Comparison of ENCODE assay signal across 12 cellular contexts in the genomic region with DNA sequence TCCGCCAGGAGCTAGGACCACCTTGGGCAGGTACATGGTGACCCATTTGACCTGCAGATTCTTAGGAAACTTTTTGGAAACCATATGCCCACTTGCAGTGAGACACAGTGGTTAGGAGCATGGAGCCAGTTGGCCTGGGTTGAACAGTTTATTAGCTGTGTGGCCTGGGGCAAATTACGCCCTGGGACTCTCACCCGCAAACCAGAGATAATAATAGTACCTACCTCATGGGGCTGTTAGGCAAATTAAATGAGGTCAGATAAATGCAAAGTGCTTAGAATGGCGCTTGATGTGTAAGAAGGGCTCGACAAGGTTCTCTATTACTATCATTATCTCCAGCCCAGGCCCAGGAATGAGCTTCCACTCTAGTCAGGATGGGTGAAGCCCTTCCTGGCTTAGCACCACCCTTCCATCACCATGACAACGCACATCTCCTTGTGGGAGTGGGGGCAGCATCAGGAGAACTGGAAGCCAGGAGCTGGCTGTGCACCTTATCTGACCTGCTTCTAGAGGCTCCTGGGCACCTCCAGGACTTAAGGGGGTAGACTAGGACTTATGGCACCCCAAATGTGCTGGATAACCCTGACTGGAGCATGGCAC. TPM values are rescaled to one million over a fixed set of nuclear protein-coding genes. Genes with fewer than 3 reads are reported as not detected.
DNase-seq lines count a peak whose midpoint lies in the region; ATAC-seq, FAIRE-seq and TF ChIP-seq lines count a peak whose summit lies in the region.
"Had no signal": no experiment of that assay in that cellular context is flagged by ENCODE, and none has a peak within 500 bp of the region (broad histone marks: within the 10 kb centered on the region; RNA-seq: fewer than 3 reads in every experiment).

No MANE protein-coding gene starts in this region.

- BruUV-seq in HepG2 (replicated peaks; lab: Mats Ljungman, UMichigan), result no TSS peak

- no peaks in the 10 kb centered on the region for H3K27me3 ChIP-seq in liver (ENCODE audit: control insufficient read depth in 4 of 4, insufficient read depth in 4 of 4, low read length in 3 of 4)
- peaks cover 9 to 53% of the 10 kb centered on the region in 2 experiments; a peak in 4 of 5 replicates for H3K27me3 ChIP-seq in HepG2 (ENCODE audit: control insufficient read depth in 1 of 2, insufficient read depth in 2 of 2, low read length in 2 of 2)
- H3K27me3 ChIP-seq in suprapubic skin, result peaks cover 6% of the 10 kb centered on the region
- peaks cover 22% of the 10 kb centered on the region for H3K27me3 ChIP-seq in CD4-positive, alpha-beta memory T cell (ENCODE audit: insufficient read depth, low read length)

- POLR2A ChIA-PET in HepG2 (lab: Yijun Ruan, JAX), result no interaction called here
- POLR2A ChIA-PET in CD4-positive, alpha-beta memory T cell (lab: Charles Lee; ENCODE audit: partially characterized antibody), result no interaction called here

- TF ChIP-seq RAD21 in liver (IDR thresholded peaks at IDR 0.05), result no peak
- TF ChIP-seq RAD21 in HepG2 (CRISPR knock-in tag; IDR thresholded peaks at IDR 0.05), result no peak

- DNase-seq in HepG2 (ENCODE audit: low spot score) (no peak), suprapubic skin (ENCODE audit: low spot score in 2 of 2) (no peak)
- no peak for DNase-seq in CD4-positive, alpha-beta memory T cell
- DNase-seq in activated CD8-positive, alpha-beta memory T cell treated with anti-CD3 and anti-CD28 coated beads for 24 hours, result no peak
- DNase-seq: activated CD4-positive, alpha-beta T cell treated with anti-CD3 and anti-CD28 coated beads for 4 hours; NCI-H1417 treated with DMSO at 0.1 percent for 48 hours; nephron progenitor cell; SIG-M5 had no signal

- no peak for TF ChIP-seq POLR2A in HepG2 (IDR thresholded peaks at IDR 0.05; ENCODE audit: insufficient read depth in 1 of 2, low read depth in 2 of 2, low read length in 2 of 2)
- 0 out of 2 replicates have a peak, but pooled peaks have one; percentile 18 for TF ChIP-seq POLR2A in Raji (IDR thresholded peaks at IDR 0.05; ENCODE audit: insufficient read depth, low read depth, low read length)
- no peak for TF ChIP-seq POLR2A in suprapubic skin (IDR thresholded peaks at IDR 0.05)

- CTCF ChIA-PET in HepG2 (lab: Yijun Ruan, JAX; ENCODE audit: low intra/inter-chr PET ratio, low total read pairs), result no interaction called here
- CTCF ChIA-PET in CD4-positive, alpha-beta memory T cell (lab: Charles Lee; ENCODE audit: partially characterized antibody), result no interaction called here

- 61% methylated on average over 6 of the region's 6 CpGs for WGBS in liver
- WGBS in HepG2 (ENCODE audit: low lambda C conversion rate), result 58% methylated on average over 5 of the region's 6 CpGs
- 50% methylated on average over 6 of the region's 6 CpGs for WGBS in suprapubic skin

- H3K27ac Mint-ChIP-seq in CD4-positive, alpha-beta memory T cell, result peak overlapping the region in 1 of 7 donors; percentile 13
- H3K27ac Mint-ChIP-seq: nephron progenitor cell had no signal

- in situ Hi-C loops in HepG2 (cut with HindIII; ENCODE audit: extremely low pct_ligation_motif_present, low pct_unique_long_range_greater_than_20kb), result no loop called here

- TF ChIP-seq EP300 in HepG2 (IDR thresholded peaks at IDR 0.05; ENCODE audit: low read depth in 2 of 2, low read length in 2 of 2), result no peak
- TF ChIP-seq EP300 in HepG2 (CRISPR knock-in tag; IDR thresholded peaks at IDR 0.05; ENCODE audit: borderline replicate concordance), result no peak
- no peak for TF ChIP-seq EP300 in suprapubic skin (IDR thresholded peaks at IDR 0.05)

- no peak overlapping the region for H3K4me2 ChIP-seq in HepG2 (ENCODE audit: low read depth, low read length)

- FAIRE-seq in HepG2 (lab: Jason Lieb, UNC), result no peak

- H3K9ac ChIP-seq in liver (ENCODE audit: low read depth in 1 of 2, low read length in 2 of 2) (no peak overlapping the region), HepG2 (ENCODE audit: insufficient read depth, low read depth, low read length) (no peak overlapping the region)

- intact Hi-C loops in HepG2 (cut with micrococcal nuclease; ENCODE audit: unreplicated experiment), result no loop called here
- intact Hi-C loops in CD4-positive, alpha-beta memory T cell (cut with micrococcal nuclease), result no loop called here

- H3K27me3 Mint-ChIP-seq in CD4-positive, alpha-beta memory T cell, result peaks cover 16 to 25% of the 10 kb centered on the region in 2 donors

- no peak overlapping the region for H2AFZ ChIP-seq in HepG2 (ENCODE audit: low read length)

- TF ChIP-seq CTCF in liver (IDR thresholded peaks at IDR 0.05; ENCODE audit: low read depth, low read length, missing input control) (no peak), HepG2 (CRISPR knock-in tag; IDR thresholded peaks at IDR 0.05) (no peak), suprapubic skin (IDR thresholded peaks at IDR 0.05) (no peak)

- H4K20me1 ChIP-seq in HepG2 (ENCODE audit: insufficient read depth, low read length), result 0 out of 2 replicates have a peak, but pooled peaks cover 4% of the 10 kb centered on the region

- H3K79me2 ChIP-seq in HepG2 (ENCODE audit: insufficient read depth, low read length), result no peaks in the 10 kb centered on the region

- no peaks in the 10 kb centered on the region for H3K9me3 ChIP-seq in liver (ENCODE audit: control insufficient read depth in 4 of 4, low read length in 3 of 4)
- H3K9me3 ChIP-seq in HepG2 (ENCODE audit: low read length), result no peaks in the 10 kb centered on the region
- H3K9me3 ChIP-seq in suprapubic skin, result no peaks in the 10 kb centered on the region
- H3K9me3 ChIP-seq in CD4-positive, alpha-beta memory T cell (ENCODE audit: control insufficient read depth in 1 of 2, low read length in 2 of 2), result no peaks in the 10 kb centered on the region

- H3K27ac ChIP-seq in liver (ENCODE audit: low read depth in 1 of 2, low read length in 2 of 2), result peak overlapping the region; percentile 76 to 93
- H3K27ac ChIP-seq in HepG2 (ENCODE audit: extremely low read length, insufficient read depth, low read length), result no peak overlapping the region
- peak overlapping the region; percentile 3 for H3K27ac ChIP-seq in suprapubic skin
- H3K27ac ChIP-seq in CD4-positive, alpha-beta memory T cell (ENCODE audit: low read depth, low read length), result no peak overlapping the region

- ATAC-seq in HepG2, result no peak
- peak; percentile 74 for ATAC-seq in HG02798 (IDR thresholded peaks at IDR 0.05; ENCODE audit: poor library complexity, unreplicated experiment)
- ATAC-seq in HG03097 (IDR thresholded peaks at IDR 0.05; ENCODE audit: low FRiP score, unreplicated experiment), result no peak

- H3K4me3 ChIP-seq in liver (ENCODE audit: low read depth in 1 of 3, low read length in 3 of 3) (no peak overlapping the region), HepG2 (replicated peaks in 1 of 3; ENCODE audit: insufficient read depth in 1 of 3, low read depth in 2 of 3, low read length in 3 of 3) (no peak overlapping the region), suprapubic skin (no peak overlapping the region)
- H3K4me3 ChIP-seq in CD4-positive, alpha-beta memory T cell (ENCODE audit: low read length in 2 of 2), result no peak overlapping the region

- H3K4me3 Mint-ChIP-seq in CD4-positive, alpha-beta memory T cell, result no peak overlapping the region
- H3K4me3 Mint-ChIP-seq: nephron progenitor cell had no signal

- no peaks in the 10 kb centered on the region for H3K9me3 Mint-ChIP-seq in CD4-positive, alpha-beta memory T cell
- H3K9me3 Mint-ChIP-seq: nephron progenitor cell had no signal

- H3K36me3 Mint-ChIP-seq in CD4-positive, alpha-beta memory T cell, result no peaks in the 10 kb centered on the region

- H3K36me3 ChIP-seq in liver (ENCODE audit: control insufficient read depth in 4 of 4, insufficient read depth in 3 of 4, low read depth in 1 of 4, low read length in 3 of 4) (peaks cover 0 to 2% (median 0%) of the 10 kb centered on the region in 4 donors), HepG2 (replicated peaks in 1 of 2; ENCODE audit: control insufficient read depth in 1 of 2, insufficient read depth in 2 of 2, low read length in 2 of 2) (no peaks in the 10 kb centered on the region), suprapubic skin (no peaks in the 10 kb centered on the region)
- no peaks in the 10 kb centered on the region for H3K36me3 ChIP-seq in CD4-positive, alpha-beta memory T cell (ENCODE audit: insufficient read depth, low read length)

- H3K4me1 Mint-ChIP-seq in CD4-positive, alpha-beta memory T cell, result peaks cover 13 to 24% (median 19%) of the 10 kb centered on the region in 4 donors

- H3K4me1 ChIP-seq in liver (ENCODE audit: control insufficient read depth in 4 of 4, insufficient read depth in 4 of 4, low read length in 3 of 4), result peaks cover 7 to 41% (median 23%) of the 10 kb centered on the region in 4 donors
- peaks cover 6% of the 10 kb centered on the region for H3K4me1 ChIP-seq in HepG2 (ENCODE audit: insufficient read depth, low read length)
- peaks cover 47% of the 10 kb centered on the region for H3K4me1 ChIP-seq in suprapubic skin
- peaks cover 23% of the 10 kb centered on the region for H3K4me1 ChIP-seq in CD4-positive, alpha-beta memory T cell (ENCODE audit: insufficient read depth, low read length)

RNA-seq across cellular contexts. Expression of a gene that starts 5.1 kb away (rescaled TPM):
- total RNA-seq in liver (1 to 10 TPM; 1.0 to 1.8 TPM), HepG2 (2016; rRNA removed; fragmentation: Illumina TruSeq; extraction: Trizol) (0.02 TPM in 1 of 2 replicates, not detected in the other), suprapubic skin (1 to 10 TPM in 1 of 4 donors, under 1 TPM in 3; 0.38 to 1.1 (median 0.53) TPM)
- polyA plus RNA-seq in liver (10 to 100 TPM in 1 of 2 donors, under 1 TPM in 1; 0.47 to 12.1 TPM), HepG2 (2011; rRNA removed) (0.01 and 0.07 TPM in 2 replicates)
- under 0.01 and 0.09 TPM in 2 replicates for total RNA-seq in HepG2 (2016; cell fraction: cytosol; rRNA removed; fragmentation: Illumina TruSeq; extraction: Trizol; ENCODE audit: low read depth)
- not detected in 2 replicates for total RNA-seq in HepG2 (2016; cell fraction: insoluble cytoplasmic fraction; rRNA removed; fragmentation: Illumina TruSeq; extraction: Trizol)
- 0.03 TPM in 1 of 2 replicates, not detected in the other for total RNA-seq in HepG2 (2016; cell fraction: membrane; rRNA removed; fragmentation: Illumina TruSeq; extraction: Trizol)
- total RNA-seq in HepG2 (2016; cell fraction: nucleus; rRNA removed; fragmentation: Illumina TruSeq; extraction: Trizol), result not detected in 2 replicates
- polyA plus RNA-seq in HepG2 (2011; cell fraction: cytosol; rRNA removed), result 0.03 TPM in 2 replicates
- polyA plus RNA-seq in HepG2 (2011; cell fraction: nucleus; rRNA removed), result 0.05 and 0.10 TPM in 2 replicates
- 0.04 TPM in 2 replicates for polyA plus RNA-seq in HepG2 (2012)
- polyA plus RNA-seq in HepG2 (2016; cell fraction: cytosol; fragmentation: Illumina TruSeq; extraction: Trizol; ENCODE audit: low read depth), result not detected in 2 replicates
- polyA plus RNA-seq in HepG2 (2016; cell fraction: insoluble cytoplasmic fraction; fragmentation: Illumina TruSeq; extraction: Trizol; ENCODE audit: low read depth), result not detected in 2 replicates
- not detected in 2 replicates for polyA plus RNA-seq in HepG2 (2016; cell fraction: membrane; fragmentation: Illumina TruSeq; extraction: Trizol; ENCODE audit: low read depth)
- not detected in 2 replicates for polyA plus RNA-seq in HepG2 (2016; cell fraction: nucleus; fragmentation: Illumina TruSeq; extraction: Trizol; ENCODE audit: insufficient read depth, low read depth)
- polyA minus RNA-seq in HepG2 (2011; rRNA and poly(A)+ RNA removed; ENCODE audit: low replicate concordance), result 0.02 and 20.9 TPM in 2 replicates
- polyA minus RNA-seq in HepG2 (2011; cell fraction: cytosol; rRNA and poly(A)+ RNA removed), result 0.09 TPM in 1 of 2 replicates, not detected in the other
- 0.26 TPM in 1 of 2 replicates, not detected in the other for polyA minus RNA-seq in HepG2 (2011; cell fraction: nucleus; rRNA and poly(A)+ RNA removed)
- not detected for total RNA-seq in CD4-positive, alpha-beta memory T cell
- not detected for polyA plus RNA-seq in CD4-positive, alpha-beta memory T cell

RNA-seq across cellular contexts. Expression of a gene that starts 28.6 kb away (rescaled TPM):
- total RNA-seq in liver (10 to 100 TPM in 1 of 2 donors, 1 to 10 TPM in 1; 7.8 to 27.0 TPM), HepG2 (2016; rRNA removed; fragmentation: Illumina TruSeq; extraction: Trizol) (0.27 and 0.29 TPM in 2 replicates), suprapubic skin (10 to 100 TPM; 25.1 to 95.5 (median 65.9) TPM)
- polyA plus RNA-seq in liver (10 to 100 TPM; 39.4 to 50.7 TPM), HepG2 (2011; rRNA removed) (0.98 and 1.7 TPM in 2 replicates)
- total RNA-seq in HepG2 (2016; cell fraction: cytosol; rRNA removed; fragmentation: Illumina TruSeq; extraction: Trizol; ENCODE audit: low read depth), result 0.88 and 0.91 TPM in 2 replicates
- 0.32 and 0.33 TPM in 2 replicates for total RNA-seq in HepG2 (2016; cell fraction: insoluble cytoplasmic fraction; rRNA removed; fragmentation: Illumina TruSeq; extraction: Trizol)
- total RNA-seq in HepG2 (2016; cell fraction: membrane; rRNA removed; fragmentation: Illumina TruSeq; extraction: Trizol), result 0.76 and 0.93 TPM in 2 replicates
- total RNA-seq in HepG2 (2016; cell fraction: nucleus; rRNA removed; fragmentation: Illumina TruSeq; extraction: Trizol), result 0.34 TPM in 1 of 2 replicates, not detected in the other
- polyA plus RNA-seq in HepG2 (2011; cell fraction: cytosol; rRNA removed), result 2.1 and 3.1 TPM in 2 replicates
- 0.66 and 1.1 TPM in 2 replicates for polyA plus RNA-seq in HepG2 (2011; cell fraction: nucleus; rRNA removed)
- 0.47 and 1.2 TPM in 2 replicates for polyA plus RNA-seq in HepG2 (2012)
- 1.6 and 1.9 TPM in 2 replicates for polyA plus RNA-seq in HepG2 (2016; cell fraction: cytosol; fragmentation: Illumina TruSeq; extraction: Trizol; ENCODE audit: low read depth)
- 0.78 and 0.84 TPM in 2 replicates for polyA plus RNA-seq in HepG2 (2016; cell fraction: insoluble cytoplasmic fraction; fragmentation: Illumina TruSeq; extraction: Trizol; ENCODE audit: low read depth)
- 1.1 and 1.4 TPM in 2 replicates for polyA plus RNA-seq in HepG2 (2016; cell fraction: membrane; fragmentation: Illumina TruSeq; extraction: Trizol; ENCODE audit: low read depth)
- polyA plus RNA-seq in HepG2 (2016; cell fraction: nucleus; fragmentation: Illumina TruSeq; extraction: Trizol; ENCODE audit: insufficient read depth, low read depth), result 0.71 TPM in 1 of 2 replicates, not detected in the other
- 2.0 and 37.6 TPM in 2 replicates for polyA minus RNA-seq in HepG2 (2011; rRNA and poly(A)+ RNA removed; ENCODE audit: low replicate concordance)
- 1.7 and 2.0 TPM in 2 replicates for polyA minus RNA-seq in HepG2 (2011; cell fraction: cytosol; rRNA and poly(A)+ RNA removed)
- polyA minus RNA-seq in HepG2 (2011; cell fraction: nucleus; rRNA and poly(A)+ RNA removed), result 0.90 TPM in 1 of 2 replicates, not detected in the other
- total RNA-seq in CD4-positive, alpha-beta memory T cell, result under 1 TPM in 1 of 2 experiments, not detected in 1; 0.58 TPM
- polyA plus RNA-seq in CD4-positive, alpha-beta memory T cell, result under 1 TPM in 1 of 2 donors, not detected in 1; 0.79 TPM

RNA-seq across cellular contexts. Expression of a gene that starts 52.9 kb away (rescaled TPM):
- not detected for total RNA-seq in liver
- under 1 TPM in 1 of 2 donors, not detected in 1; 0.18 TPM for polyA plus RNA-seq in liver
- total RNA-seq in HepG2 (2016; rRNA removed; fragmentation: Illumina TruSeq; extraction: Trizol), result 0.11 and 0.17 TPM in 2 replicates
- not detected in 2 replicates for total RNA-seq in HepG2 (2016; cell fraction: cytosol; rRNA removed; fragmentation: Illumina TruSeq; extraction: Trizol; ENCODE audit: low read depth)
- total RNA-seq in HepG2 (2016; cell fraction: insoluble cytoplasmic fraction; rRNA removed; fragmentation: Illumina TruSeq; extraction: Trizol), result 0.09 TPM in 1 of 2 replicates, not detected in the other
- total RNA-seq in HepG2 (2016; cell fraction: membrane; rRNA removed; fragmentation: Illumina TruSeq; extraction: Trizol), result 0.19 TPM in 1 of 2 replicates, not detected in the other
- not detected in 2 replicates for total RNA-seq in HepG2 (2016; cell fraction: nucleus; rRNA removed; fragmentation: Illumina TruSeq; extraction: Trizol)
- 0.10 and 0.18 TPM in 2 replicates for polyA plus RNA-seq in HepG2 (2011; rRNA removed)
- 0.11 and 0.18 TPM in 2 replicates for polyA plus RNA-seq in HepG2 (2011; cell fraction: cytosol; rRNA removed)
- polyA plus RNA-seq in HepG2 (2011; cell fraction: nucleus; rRNA removed), result 0.16 TPM in 1 of 2 replicates, not detected in the other
- polyA plus RNA-seq in HepG2 (2012), result 0.13 and 0.16 TPM in 2 replicates
- polyA plus RNA-seq in HepG2 (2016; cell fraction: cytosol; fragmentation: Illumina TruSeq; extraction: Trizol; ENCODE audit: low read depth), result 0.11 TPM in 1 of 2 replicates, not detected in the other
- polyA plus RNA-seq in HepG2 (2016; cell fraction: insoluble cytoplasmic fraction; fragmentation: Illumina TruSeq; extraction: Trizol; ENCODE audit: low read depth), result not detected in 2 replicates
- polyA plus RNA-seq in HepG2 (2016; cell fraction: membrane; fragmentation: Illumina TruSeq; extraction: Trizol; ENCODE audit: low read depth), result 0.21 TPM in 1 of 2 replicates, not detected in the other
- polyA plus RNA-seq in HepG2 (2016; cell fraction: nucleus; fragmentation: Illumina TruSeq; extraction: Trizol; ENCODE audit: insufficient read depth, low read depth), result not detected in 2 replicates
- 15.6 TPM in 1 of 2 replicates, not detected in the other for polyA minus RNA-seq in HepG2 (2011; rRNA and poly(A)+ RNA removed; ENCODE audit: low replicate concordance)
- not detected in 2 replicates for polyA minus RNA-seq in HepG2 (2011; cell fraction: cytosol; rRNA and poly(A)+ RNA removed)
- 0.52 TPM in 1 of 2 replicates, not detected in the other for polyA minus RNA-seq in HepG2 (2011; cell fraction: nucleus; rRNA and poly(A)+ RNA removed)
- not detected for total RNA-seq in suprapubic skin
- not detected for total RNA-seq in CD4-positive, alpha-beta memory T cell
- polyA plus RNA-seq in CD4-positive, alpha-beta memory T cell, result not detected

Comparison
In these comparisons a context has a peak if more than half of its experiments do, and no peak if none do; other contexts are left out.
1. H3K27ac ChIP-seq: peak in liver (2 of 2) and suprapubic skin (single experiment); none in HepG2 (single experiment) and CD4-positive, alpha-beta memory T cell (single experiment).
2. RNA of a gene that starts 28.6 kb away (total RNA-seq): 25.1 to 95.5 TPM in suprapubic skin and 7.8 to 27.0 TPM in liver; 0.58 TPM in CD4-positive, alpha-beta memory T cell and 0.27 to 0.93 TPM in HepG2; every median in the first group is over 4 times any median in the second.